Comparison of ENCODE assay signal across 15 cellular contexts in genomic region chr10:84668186-84668763, GRCh38.
DNase-seq lines count a peak whose midpoint lies in the region; ATAC-seq and TF ChIP-seq lines count a peak whose summit lies in the region.
"Had no signal": no experiment of that assay in that cellular context is flagged by ENCODE, and none has a peak within 500 bp of the region (broad histone marks: within the 10 kb centered on the region; RNA-seq: fewer than 3 reads in every experiment).

No MANE protein-coding gene starts in this region.

- H3K4me1 ChIP-seq in upper lobe of left lung: peaks cover 0 to 17% (median 0%) of the 10 kb centered on the region in 4 donors
- H3K4me1 ChIP-seq in BE2C: no peaks in the 10 kb centered on the region

- H3K4me3 ChIP-seq in upper lobe of left lung (no peak overlapping the region), BE2C (ENCODE audit: low read depth, low read length) (no peak overlapping the region)

- WGBS in upper lobe of left lung, 2 donors: 48 to 55% methylated on average over 5 of the region's 5 CpGs

- no peaks in the 10 kb centered on the region for H3K9me3 ChIP-seq in upper lobe of left lung
- no peaks in the 10 kb centered on the region for H3K9me3 ChIP-seq in BE2C

- peak overlapping the region in 3 of 4 donors; percentile 11 to 85 (median 52) for H3K27ac ChIP-seq in upper lobe of left lung
- H3K27ac ChIP-seq: 22Rv1 had no signal

- TF ChIP-seq EP300 in upper lobe of left lung (IDR thresholded peaks at IDR 0.05): peak in 1 of 4 donors; percentile 57

- H3K27me3 ChIP-seq in upper lobe of left lung (no peaks in the 10 kb centered on the region), BE2C (no peaks in the 10 kb centered on the region)

- DNase-seq in DMS153 (lab: John Stamatoyannopoulos, UW) (peak; percentile 31), DMS153 treated with DMSO at 0.1 percent for 48 hours (lab: John Stamatoyannopoulos, UW; ENCODE audit: unreplicated experiment) (no peak), NCI-H1105 treated with DMSO at 0.1 percent for 48 hours (lab: John Stamatoyannopoulos, UW) (peak; percentile 43), NCI-H69 (lab: John Stamatoyannopoulos, UW) (peak; percentile 90), upper lobe of left lung (peak in 1 of 2 donors; percentile 36), NCI-H446 (lab: John Stamatoyannopoulos, UW) (no peak), BE2C (no peak), medulla oblongata (ENCODE audit: extremely low spot score) (no peak)
- DNase-seq: DMS 273 treated with DMSO at 0.1 percent for 48 hours, NCI-H2029 treated with DMSO at 0.1 percent for 48 hours, NCI-H82, PC-3, T-helper 1 cell, T-helper 9 cell had no signal

- no peak for ATAC-seq in upper lobe of left lung (ENCODE audit: low FRiP score in 2 of 2)
- ATAC-seq: PC-3 had no signal

- TF ChIP-seq CTCF in upper lobe of left lung (IDR thresholded peaks at IDR 0.05): no peak
- no peak for TF ChIP-seq CTCF in BE2C (IDR thresholded peaks at IDR 0.05; ENCODE audit: low read depth, low read length)

- peak in 1 of 4 donors; percentile 23 for TF ChIP-seq POLR2A in upper lobe of left lung (IDR thresholded peaks at IDR 0.05)

- H3K36me3 ChIP-seq in upper lobe of left lung: no peaks in the 10 kb centered on the region
- no peaks in the 10 kb centered on the region for H3K36me3 ChIP-seq in BE2C

Comparison
In these comparisons a context has a peak if more than half of its experiments do, and no peak if none do; other contexts are left out.
1. DNase-seq: peak in DMS153 (single experiment), NCI-H1105 treated with DMSO at 0.1 percent for 48 hours (single experiment) and NCI-H69 (single experiment); none in DMS153 treated with DMSO at 0.1 percent for 48 hours (single experiment), NCI-H446 (0 of 2), BE2C (single experiment) and medulla oblongata (single experiment).